In the genomic region with DNA sequence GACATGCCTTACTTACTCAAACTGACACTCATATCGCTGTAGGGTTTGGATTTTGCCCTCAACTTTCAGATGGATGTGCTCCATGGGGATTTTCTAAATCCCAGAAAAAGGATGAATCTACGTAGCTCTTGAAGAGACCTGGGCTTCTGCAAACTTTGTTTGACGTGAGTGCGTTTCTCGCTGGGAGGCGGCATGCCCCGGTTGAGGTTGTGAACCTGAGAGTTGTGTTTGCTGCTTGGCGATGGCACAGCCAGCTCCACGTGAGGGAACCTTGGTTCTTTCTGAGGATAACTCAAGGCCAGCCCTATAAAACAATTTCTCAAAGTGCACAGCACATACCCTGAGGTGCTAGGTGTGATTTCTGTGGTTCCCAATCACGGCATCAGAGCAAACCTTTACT, we compare ENCODE assay signal across 15 cellular contexts.
"Had no signal": no experiment of that assay in that cellular context is flagged by ENCODE, and none has a peak within 500 bp of the region (broad histone marks: within the 10 kb centered on the region; RNA-seq: fewer than 3 reads in every experiment).

No MANE protein-coding gene starts in this region.

- H3K4me1 Mint-ChIP-seq: naive thymus-derived CD4-positive, alpha-beta T cell had no signal

- FAIRE-seq: keratinocyte had no signal

- H3K27ac Mint-ChIP-seq: immature natural killer cell; naive thymus-derived CD4-positive, alpha-beta T cell; nephron progenitor cell had no signal

- H3K9me3 ChIP-seq: gastrocnemius medialis, psoas muscle, sigmoid colon, tibial artery, upper lobe of right lung, vagina had no signal

- H3K4me1 ChIP-seq: gastrocnemius medialis, psoas muscle, sigmoid colon, tibial artery, upper lobe of right lung had no signal

- H3K4me3 Mint-ChIP-seq: nephron progenitor cell had no signal

- DNase-seq: cortex of kidney; dorsolateral prefrontal cortex; effector CD8-positive, alpha-beta T cell; glutamatergic neuron; psoas muscle; sigmoid colon; tibial artery; upper lobe of right lung had no signal

- H3K27me3 ChIP-seq: dorsolateral prefrontal cortex, gastrocnemius medialis, sigmoid colon, tibial artery, upper lobe of right lung, vagina had no signal

- H3K9me3 Mint-ChIP-seq: immature natural killer cell had no signal

- H3K36me3 ChIP-seq: gastrocnemius medialis, sigmoid colon, tibial artery, upper lobe of right lung, vagina had no signal

- H3K27ac ChIP-seq: dorsolateral prefrontal cortex, gastrocnemius medialis, psoas muscle, skin epidermis, tibial artery, upper lobe of right lung, vagina had no signal
